Comparison of ENCODE assay signal across 19 cellular contexts in the genomic region with DNA sequence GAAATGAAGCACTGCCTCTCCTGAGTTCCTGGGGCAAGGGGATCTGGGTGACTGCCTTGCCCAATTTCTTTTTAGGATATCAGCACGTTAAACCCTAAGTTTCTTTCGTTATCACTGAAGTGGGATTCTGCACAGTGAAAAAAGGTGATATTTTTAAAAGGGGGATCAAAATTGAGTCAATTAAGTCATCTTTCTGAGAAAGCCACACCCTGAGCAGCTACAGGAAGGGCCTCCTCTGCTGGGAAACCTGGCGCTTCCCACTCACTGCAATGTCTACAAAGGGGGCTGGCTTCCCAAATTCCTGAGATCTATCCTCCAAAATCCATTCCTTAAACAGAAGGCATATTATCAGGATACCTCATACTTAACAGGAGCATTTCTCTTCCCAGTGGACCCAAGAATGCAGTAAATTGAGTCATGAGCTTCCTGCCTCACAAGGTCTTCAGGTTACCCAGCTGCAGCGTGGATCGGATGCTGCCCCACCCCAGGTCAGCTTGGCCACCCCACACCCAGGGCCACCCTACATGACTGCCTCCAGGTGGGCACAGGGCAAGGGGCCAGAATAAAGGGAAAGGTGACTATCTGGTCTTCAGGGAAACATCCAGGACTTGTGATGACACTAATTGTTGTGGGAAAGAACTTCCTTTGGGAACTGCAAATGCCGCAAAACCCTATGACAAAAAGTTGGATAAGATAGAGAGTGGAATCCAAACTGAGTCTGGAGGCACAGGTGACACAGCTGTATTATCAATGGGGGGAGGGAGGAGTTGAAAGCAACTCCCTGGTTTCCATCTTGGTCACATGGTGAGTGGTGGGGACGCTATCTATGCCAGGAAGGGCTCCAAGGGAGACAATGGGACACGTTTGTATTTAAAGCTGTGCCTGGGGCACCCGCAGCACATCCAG. TPM values are rescaled to one million over a fixed set of nuclear protein-coding genes. Genes with fewer than 3 reads are reported as not detected.
DNase-seq lines count a peak whose midpoint lies in the region; ATAC-seq lines count a peak whose summit lies in the region.
"Had no signal": no experiment of that assay in that cellular context is flagged by ENCODE, and none has a peak within 500 bp of the region (broad histone marks: within the 10 kb centered on the region; RNA-seq: fewer than 3 reads in every experiment).

No MANE protein-coding gene starts in this region.

- peak overlapping the region; percentile 54 for H3K27ac Mint-ChIP-seq in activated CD4-positive, alpha-beta T cell treated with anti-CD3 and anti-CD28 coated beads, Interleukin-2, amount 10 ng/mL, durations not matched to agents 24 days and 14 days
- peak overlapping the region; percentile 51 for H3K27ac Mint-ChIP-seq in activated T-helper 1 cell treated with anti-CD3 and anti-CD28 coated beads, Interleukin-12 subunit alpha, Interleukin-12 subunit beta, Interleukin-2, Interleukin-4 antibody, amounts not matched to agents 30 ng/mL and 10 ng/mL and 1 ng/mL, durations not matched to agents 14 hours and 24 hours and 36 hours

- peaks cover 40% of the 10 kb centered on the region for H3K4me1 Mint-ChIP-seq in activated CD4-positive, alpha-beta T cell treated with anti-CD3 and anti-CD28 coated beads, Interleukin-2, amount 10 ng/mL, durations not matched to agents 24 days and 14 days
- peaks cover 59% of the 10 kb centered on the region for H3K4me1 Mint-ChIP-seq in activated T-helper 1 cell treated with anti-CD3 and anti-CD28 coated beads, Interleukin-12 subunit alpha, Interleukin-12 subunit beta, Interleukin-2, Interleukin-4 antibody, amounts not matched to agents 30 ng/mL and 10 ng/mL and 1 ng/mL, durations not matched to agents 14 hours and 24 hours and 36 hours (ENCODE audit: low read depth)

- H3K27me3 Mint-ChIP-seq in activated CD4-positive, alpha-beta T cell treated with anti-CD3 and anti-CD28 coated beads, Interleukin-2, amount 10 ng/mL, durations not matched to agents 24 days and 14 days, result peaks cover 9% of the 10 kb centered on the region
- peaks cover 2% of the 10 kb centered on the region for H3K27me3 Mint-ChIP-seq in activated T-helper 1 cell treated with anti-CD3 and anti-CD28 coated beads, Interleukin-12 subunit alpha, Interleukin-12 subunit beta, Interleukin-2, Interleukin-4 antibody, amounts not matched to agents 30 ng/mL and 10 ng/mL and 1 ng/mL, durations not matched to agents 14 hours and 24 hours and 36 hours (ENCODE audit: insufficient read depth)

- ATAC-seq in HG02623 (IDR thresholded peaks at IDR 0.05; ENCODE audit: unreplicated experiment), result no peak
- ATAC-seq: left colon; naive thymus-derived CD4-positive, alpha-beta T cell; SK-N-SH treated with all-trans-retinoic acid at 6 μM for 48 hours had no signal

- H3K4me3 Mint-ChIP-seq in activated CD4-positive, alpha-beta T cell treated with anti-CD3 and anti-CD28 coated beads, Interleukin-2, amount 10 ng/mL, durations not matched to agents 24 days and 14 days, result no peak overlapping the region
- H3K4me3 Mint-ChIP-seq in activated T-helper 1 cell treated with anti-CD3 and anti-CD28 coated beads, Interleukin-12 subunit alpha, Interleukin-12 subunit beta, Interleukin-2, Interleukin-4 antibody, amounts not matched to agents 30 ng/mL and 10 ng/mL and 1 ng/mL, durations not matched to agents 14 hours and 24 hours and 36 hours, result peak overlapping the region; percentile 72

- no peaks in the 10 kb centered on the region for H3K9me3 Mint-ChIP-seq in activated CD4-positive, alpha-beta T cell treated with anti-CD3 and anti-CD28 coated beads, Interleukin-2, amount 10 ng/mL, durations not matched to agents 24 days and 14 days
- H3K9me3 Mint-ChIP-seq in activated T-helper 1 cell treated with anti-CD3 and anti-CD28 coated beads, Interleukin-12 subunit alpha, Interleukin-12 subunit beta, Interleukin-2, Interleukin-4 antibody, amounts not matched to agents 30 ng/mL and 10 ng/mL and 1 ng/mL, durations not matched to agents 14 hours and 24 hours and 36 hours, result no peaks in the 10 kb centered on the region
- H3K9me3 Mint-ChIP-seq: naive thymus-derived CD4-positive, alpha-beta T cell had no signal

- no peaks in the 10 kb centered on the region for H3K36me3 Mint-ChIP-seq in activated CD4-positive, alpha-beta T cell treated with anti-CD3 and anti-CD28 coated beads, Interleukin-2, amount 10 ng/mL, durations not matched to agents 24 days and 14 days (ENCODE audit: low read depth)
- H3K36me3 Mint-ChIP-seq in activated T-helper 1 cell treated with anti-CD3 and anti-CD28 coated beads, Interleukin-12 subunit alpha, Interleukin-12 subunit beta, Interleukin-2, Interleukin-4 antibody, amounts not matched to agents 30 ng/mL and 10 ng/mL and 1 ng/mL, durations not matched to agents 14 hours and 24 hours and 36 hours (ENCODE audit: low read depth), result no peaks in the 10 kb centered on the region

- no peak for DNase-seq in activated CD4-positive, alpha-beta T cell treated with anti-CD3 and anti-CD28 coated beads, Interleukin-2, amount 10 ng/mL, durations not matched to agents 24 days and 14 days
- no peak for DNase-seq in activated CD4-positive, alpha-beta T cell treated with anti-CD3 and anti-CD28 coated beads for 1 hour
- DNase-seq in EL (peak; percentile 18), islet precursor cell (peak; percentile 48), NCI-H748 treated with DMSO at 0.1 percent for 48 hours (lab: John Stamatoyannopoulos, UW) (no peak), superior temporal gyrus (ENCODE audit: extremely low spot score) (no peak)
- DNase-seq in activated T-helper 1 cell treated with anti-CD3 and anti-CD28 coated beads, Interleukin-12 subunit alpha, Interleukin-12 subunit beta, Interleukin-2, Interleukin-4 antibody, amounts not matched to agents 30 ng/mL and 10 ng/mL and 1 ng/mL, durations not matched to agents 14 hours and 24 hours and 36 hours (ENCODE audit: low spot score), result no peak
- DNase-seq: activated effector memory CD4-positive, alpha-beta T cell treated with Interleukin-2 at 50 U/mL for 16 hours; colonic mucosa; head of caudate nucleus; left colon; naive thymus-derived CD4-positive, alpha-beta T cell; NCI-H1105; NCI-H510A; NK-92 treated with Interleukin-12 subunit alpha and Interleukin-12 subunit beta, amount 100 ng/mL, for 24 hours had no signal

- intact Hi-C loops in activated CD4-positive, alpha-beta T cell treated with anti-CD3 and anti-CD28 coated beads, Interleukin-2, amount 10 ng/mL, durations not matched to agents 24 days and 14 days (cut with micrococcal nuclease), result loop anchor here (2.0 kb wide), 1 partner anchor 41 kb away; no protein-coding TSS in a partner anchor
- intact Hi-C loops in activated T-helper 1 cell treated with anti-CD3 and anti-CD28 coated beads, Interleukin-12 subunit alpha, Interleukin-12 subunit beta, Interleukin-2, Interleukin-4 antibody, amounts not matched to agents 30 ng/mL and 10 ng/mL and 1 ng/mL, durations not matched to agents 14 hours and 24 hours and 36 hours (cut with micrococcal nuclease), result loop anchor here (2.0 to 5.0 kb wide), 2 partner anchors 41 to 110 kb away; no protein-coding TSS in a partner anchor

RNA-seq across cellular contexts. Expression of gene ROR2, which starts 42.4 kb away (rescaled TPM):
- total RNA-seq in activated CD4-positive, alpha-beta T cell treated with anti-CD3 and anti-CD28 coated beads, Interleukin-2, amount 10 ng/mL, durations not matched to agents 24 days and 14 days, result 0.40 and 0.43 TPM in 2 replicates
- total RNA-seq in activated T-helper 1 cell treated with anti-CD3 and anti-CD28 coated beads, Interleukin-12 subunit alpha, Interleukin-12 subunit beta, Interleukin-2, Interleukin-4 antibody, amounts not matched to agents 30 ng/mL and 10 ng/mL and 1 ng/mL, durations not matched to agents 14 hours and 24 hours and 36 hours, result 1.1 and 1.6 TPM in 2 replicates
- total RNA-seq: A172, LHCN-M2 had no signal

Comparison
In these comparisons a context has a peak if more than half of its experiments do, and no peak if none do; other contexts are left out.
1. DNase-seq: peak in EL (single experiment) and islet precursor cell (single experiment); none in activated CD4-positive, alpha-beta T cell treated with anti-CD3 and anti-CD28 coated beads, Interleukin-2, amount 10 ng/mL, durations not matched to agents 24 days and 14 days (single experiment), activated CD4-positive, alpha-beta T cell treated with anti-CD3 and anti-CD28 coated beads for 1 hour (single experiment), activated T-helper 1 cell treated with anti-CD3 and anti-CD28 coated beads, Interleukin-12 subunit alpha, Interleukin-12 subunit beta, Interleukin-2, Interleukin-4 antibody, amounts not matched to agents 30 ng/mL and 10 ng/mL and 1 ng/mL, durations not matched to agents 14 hours and 24 hours and 36 hours (single experiment), NCI-H748 treated with DMSO at 0.1 percent for 48 hours (single experiment) and superior temporal gyrus (single experiment).